In the genomic region with DNA sequence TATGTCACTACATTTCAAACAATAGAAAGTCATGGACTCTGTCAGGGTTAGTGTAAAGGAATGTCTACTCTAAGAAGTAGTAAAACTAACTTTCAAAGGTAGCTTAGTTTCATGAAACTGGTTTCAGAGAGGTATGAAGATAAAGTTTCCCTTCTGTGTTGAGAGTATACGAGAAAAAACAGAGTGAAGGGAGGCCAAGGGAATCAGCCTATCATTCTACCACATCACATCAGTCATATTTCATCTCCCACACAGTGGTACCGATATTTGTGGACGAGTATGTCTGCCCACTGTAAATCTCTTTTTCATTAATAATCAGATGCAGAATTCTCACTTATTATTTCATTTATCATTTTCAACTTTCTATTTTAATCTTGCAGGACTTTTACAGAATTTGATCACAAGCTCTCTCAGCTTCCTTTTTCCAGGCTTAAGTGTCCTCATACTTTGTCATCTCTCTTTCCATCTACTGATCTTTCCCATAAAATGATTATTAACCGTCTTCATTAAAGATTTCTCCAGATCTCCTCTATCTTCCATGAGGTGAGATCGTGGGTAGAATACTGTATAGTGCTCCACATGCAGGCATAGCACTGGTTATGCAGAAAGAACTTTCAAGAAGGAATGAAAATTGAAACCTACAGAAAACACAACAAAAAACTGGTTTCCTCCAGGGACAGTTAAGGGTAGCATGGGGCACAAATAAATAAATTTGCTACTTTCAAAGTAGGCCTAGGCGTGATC, we compare ENCODE assay signal across 2 cellular contexts.
TF ChIP-seq lines count a peak whose summit lies in the region.

No MANE protein-coding gene starts in this region.

TF ChIP-seq in IMR-90, 13 proteins besides CTCF, POLR2A, EP300 and RAD21:
- TF ChIP-seq USF2 (IDR thresholded peaks at IDR 0.05; ENCODE audit: low read depth, low read length), result no peak
- no peak for TF ChIP-seq NFE2L2 (IDR thresholded peaks at IDR 0.05; ENCODE audit: low read depth, low read length)
- no peak for TF ChIP-seq FOS (IDR thresholded peaks at IDR 0.05; ENCODE audit: low read depth, low read length)
- no peak for TF ChIP-seq RCOR1 (IDR thresholded peaks at IDR 0.05; ENCODE audit: insufficient replicate concordance, low read length)
- no peak for TF ChIP-seq SMC3 (IDR thresholded peaks at IDR 0.05; ENCODE audit: low read depth, low read length)
- TF ChIP-seq, protein P1, sequence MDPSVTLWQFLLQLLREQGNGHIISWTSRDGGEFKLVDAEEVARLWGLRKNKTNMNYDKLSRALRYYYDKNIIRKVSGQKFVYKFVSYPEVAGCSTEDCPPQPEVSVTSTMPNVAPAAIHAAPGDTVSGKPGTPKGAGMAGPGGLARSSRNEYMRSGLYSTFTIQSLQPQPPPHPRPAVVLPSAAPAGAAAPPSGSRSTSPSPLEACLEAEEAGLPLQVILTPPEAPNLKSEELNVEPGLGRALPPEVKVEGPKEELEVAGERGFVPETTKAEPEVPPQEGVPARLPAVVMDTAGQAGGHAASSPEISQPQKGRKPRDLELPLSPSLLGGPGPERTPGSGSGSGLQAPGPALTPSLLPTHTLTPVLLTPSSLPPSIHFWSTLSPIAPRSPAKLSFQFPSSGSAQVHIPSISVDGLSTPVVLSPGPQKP (IDR thresholded peaks at IDR 0.05; ENCODE audit: borderline replicate concordance, low read depth, low read length), result no peak
- no peak for TF ChIP-seq CHD1 (IDR thresholded peaks at IDR 0.05; ENCODE audit: low read depth, low read length)
- no peak for TF ChIP-seq MXI1 (IDR thresholded peaks at IDR 0.05; ENCODE audit: borderline replicate concordance, low read depth, low read length)
- TF ChIP-seq CEBPB (IDR thresholded peaks at IDR 0.05; ENCODE audit: low read depth, low read length), result no peak
- TF ChIP-seq RFX5 (IDR thresholded peaks at IDR 0.05; ENCODE audit: low read depth, low read length), result no peak
- no peak for TF ChIP-seq BHLHE40 (IDR thresholded peaks at IDR 0.05; ENCODE audit: low read depth, low read length)

TF ChIP-seq in H1, 55 proteins besides CTCF, POLR2A, EP300 and RAD21:
- TF ChIP-seq CTBP2 (IDR thresholded peaks at IDR 0.05; ENCODE audit: borderline replicate concordance, insufficient read depth, insufficient read length, low read length), result no peak
- no peak for TF ChIP-seq TBP (IDR thresholded peaks at IDR 0.05; ENCODE audit: low read depth, low read length)
- TF ChIP-seq BCL11A (IDR thresholded peaks at IDR 0.05; ENCODE audit: low read depth in 2 of 2, low read length in 2 of 2), result no peak
- TF ChIP-seq SIN3A (conservative IDR thresholded peaks at IDR 0.05 in 1 of 2, IDR thresholded peaks at IDR 0.05 in 1 of 2; ENCODE audit: low read depth in 1 of 2, low read length in 2 of 2), result no peak
- TF ChIP-seq SIX5 (IDR thresholded peaks at IDR 0.05; ENCODE audit: low read depth, low read length), result no peak
- no peak for TF ChIP-seq CHD2 (IDR thresholded peaks at IDR 0.05; ENCODE audit: low read length)
- no peak for TF ChIP-seq E2F6 (IDR thresholded peaks at IDR 0.05)
- no peak for TF ChIP-seq USF2 (IDR thresholded peaks at IDR 0.05; ENCODE audit: low read length)
- TF ChIP-seq SP1 (IDR thresholded peaks at IDR 0.05; ENCODE audit: low read depth, low read length), result no peak
- no peak for TF ChIP-seq BACH1 (IDR thresholded peaks at IDR 0.05; ENCODE audit: low read length)
- TF ChIP-seq JUND (IDR thresholded peaks at IDR 0.05; ENCODE audit: low read length), result no peak
- no peak for TF ChIP-seq HDAC2 (IDR thresholded peaks at IDR 0.05; ENCODE audit: borderline replicate concordance in 1 of 2, low read depth in 2 of 2, low read length in 2 of 2)
- no peak for TF ChIP-seq MAFK (IDR thresholded peaks at IDR 0.05; ENCODE audit: low read depth, low read length)
- no peak for TF ChIP-seq RXRA (IDR thresholded peaks at IDR 0.05; ENCODE audit: insufficient read depth, low read depth, low read length)
- no peak for TF ChIP-seq EZH2 (IDR thresholded peaks at IDR 0.05; ENCODE audit: low read depth, low read length, severe bottlenecking)
- TF ChIP-seq SIRT6 (IDR thresholded peaks at IDR 0.05; ENCODE audit: low read length), result no peak
- TF ChIP-seq ATF3 (IDR thresholded peaks at IDR 0.05; ENCODE audit: insufficient read depth, low read depth, low read length), result no peak
- no peak for TF ChIP-seq CEBPB (IDR thresholded peaks at IDR 0.05; ENCODE audit: low read depth, low read length)
- no peak for TF ChIP-seq SRF (IDR thresholded peaks at IDR 0.05; ENCODE audit: low read depth, low read length)
